In genomic region chr22:24806663-24807001, GRCh38 we compare ENCODE assay signal across 10 cellular contexts. TPM values are rescaled to one million over a fixed set of nuclear protein-coding genes. Genes with fewer than 3 reads are reported as not detected.
A peak's percentile ranks its signal among the peaks of the same experiment; 100 is the strongest.
DNase-seq lines count a peak whose midpoint lies in the region; ATAC-seq and TF ChIP-seq lines count a peak whose summit lies in the region.
"Had no signal": no experiment of that assay in that cellular context is flagged by ENCODE, and none has a peak within 500 bp of the region (broad histone marks: within the 10 kb centered on the region; RNA-seq: fewer than 3 reads in every experiment).

No MANE protein-coding gene starts in this region.

- peak overlapping the region; percentile 75 for H3K9ac ChIP-seq in mucosa of stomach (ENCODE audit: low read length)

- intact Hi-C loops in cardiac septum (cut with DNase I), result no loop called here
- intact Hi-C loops in upper lobe of right lung (cut with DNase I), result no loop called here

- peaks cover 11% of the 10 kb centered on the region for H3K27me3 ChIP-seq in cardiac muscle cell
- no peaks in the 10 kb centered on the region for H3K27me3 ChIP-seq in mucosa of stomach (ENCODE audit: control insufficient read depth, insufficient read depth, low read length)
- H3K27me3 ChIP-seq in upper lobe of right lung, result no peaks in the 10 kb centered on the region

- H3K27ac ChIP-seq in cardiac muscle cell, result no peak overlapping the region
- peak overlapping the region; percentile 55 for H3K27ac ChIP-seq in cingulate gyrus (ENCODE audit: low read depth, low read length)
- no peak overlapping the region for H3K27ac ChIP-seq in upper lobe of right lung

- ATAC-seq in upper lobe of right lung (no peak), GM21717 (IDR thresholded peaks at IDR 0.05; ENCODE audit: unreplicated experiment) (no peak), HG03565 (IDR thresholded peaks at IDR 0.05; ENCODE audit: unreplicated experiment) (no peak)

- DNase-seq in cardiac muscle cell (ENCODE audit: low read depth in 1 of 2, low spot score in 1 of 2), result no peak
- no peak for DNase-seq in cardiac septum (ENCODE audit: low spot score)
- no peak for DNase-seq in upper lobe of right lung
- no peak for DNase-seq in D341Med (ENCODE audit: low spot score)

- H3K4me3 ChIP-seq in cardiac muscle cell (peak overlapping the region; percentile 39), mucosa of stomach (ENCODE audit: low read length) (peak overlapping the region; percentile 22), upper lobe of right lung (peak overlapping the region; percentile 70)

- H3K9me3 ChIP-seq in cardiac muscle cell (ENCODE audit: low read depth), result no peaks in the 10 kb centered on the region
- H3K9me3 ChIP-seq in mucosa of stomach (ENCODE audit: control insufficient read depth, low read length), result no peaks in the 10 kb centered on the region
- H3K9me3 ChIP-seq in upper lobe of right lung, result no peaks in the 10 kb centered on the region

- H3K36me3 ChIP-seq in cardiac muscle cell (no peaks in the 10 kb centered on the region), mucosa of stomach (ENCODE audit: control insufficient read depth, insufficient read depth, low read length) (no peaks in the 10 kb centered on the region), upper lobe of right lung (no peaks in the 10 kb centered on the region)

- no peaks in the 10 kb centered on the region for H3K4me1 ChIP-seq in cardiac muscle cell (ENCODE audit: low read depth)
- peaks cover 35% of the 10 kb centered on the region for H3K4me1 ChIP-seq in mucosa of stomach (ENCODE audit: control insufficient read depth, insufficient read depth, low read length)
- peaks cover 3% of the 10 kb centered on the region for H3K4me1 ChIP-seq in upper lobe of right lung

- TF ChIP-seq CTCF in cardiac muscle cell (IDR thresholded peaks at IDR 0.05; ENCODE audit: low read depth, low read length), result no peak
- TF ChIP-seq CTCF in upper lobe of right lung (IDR thresholded peaks at IDR 0.05), result no peak

RNA-seq across cellular contexts. Expression of gene SGSM1, which starts 0.6 kb away (rescaled TPM):
- total RNA-seq in cardiac muscle cell (0.25 and 0.39 TPM in 2 replicates), cardiac septum (8.0 TPM), upper lobe of right lung (3.8 TPM)
- not detected in 2 replicates for polyA plus RNA-seq in cardiac muscle cell
- total RNA-seq: HT1080 had no signal

RNA-seq across cellular contexts. Expression of gene PIWIL3, which starts 32.1 kb away (rescaled TPM):
- total RNA-seq in cardiac muscle cell (not detected in 2 replicates), cardiac septum (not detected), upper lobe of right lung (not detected)
- polyA plus RNA-seq in cardiac muscle cell, result not detected in 2 replicates
- total RNA-seq: HT1080, kidney epithelial cell had no signal
